8 cellular contexts compared by ENCODE assay signal in the genomic region with DNA sequence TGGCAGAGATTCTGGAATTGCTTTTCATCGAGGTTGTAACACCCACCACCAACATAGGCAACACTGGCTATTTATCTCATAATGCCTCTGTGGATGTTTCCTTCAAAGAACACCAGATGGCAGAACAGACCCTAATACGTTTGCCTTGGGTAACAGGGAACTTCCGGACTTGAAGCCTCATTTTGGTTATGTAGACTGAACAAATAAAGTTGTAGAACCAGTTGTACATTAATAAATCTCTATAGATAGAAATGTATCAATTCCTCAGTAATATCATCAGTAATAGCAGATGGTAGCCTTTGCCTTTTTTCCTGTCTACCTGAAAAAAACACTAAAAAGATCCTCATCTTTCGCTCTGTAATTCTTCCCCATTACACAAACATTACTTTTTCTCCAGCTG. TPM values are rescaled to one million over a fixed set of nuclear protein-coding genes. Genes with fewer than 3 reads are reported as not detected.
DNase-seq lines count a peak whose midpoint lies in the region; ATAC-seq and TF ChIP-seq lines count a peak whose summit lies in the region.

No MANE protein-coding gene starts in this region.

- no peak for DNase-seq in AG04449 (ENCODE audit: low read depth, low spot score)
- DNase-seq in GM10248 (ENCODE audit: extremely low spot score): peak; percentile 48
- DNase-seq in NAMALWA (ENCODE audit: low spot score): peak; percentile 84
- peak; percentile 77 for DNase-seq in SK-N-MC (ENCODE audit: low read depth, low spot score)
- DNase-seq in cardiac fibroblast (ENCODE audit: low read depth in 2 of 2): peak; percentile 89 to 90
- peak; percentile 78 for DNase-seq in kidney tubule cell (ENCODE audit: low spot score)
- DNase-seq in thoracic aorta (ENCODE audit: low spot score): no peak

- no peak for ATAC-seq in thoracic aorta (ENCODE audit: insufficient number of reproducible peaks, low FRiP score, low read depth)
- ATAC-seq in HG03442 (IDR thresholded peaks at IDR 0.05; ENCODE audit: unreplicated experiment): no peak

- no peak overlapping the region for H3K9ac ChIP-seq in SK-N-MC (ENCODE audit: insufficient read length)

- peak overlapping the region; percentile 43; the same call in 1 of the 2 replicates for H3K27ac ChIP-seq in SK-N-MC
- no peak overlapping the region for H3K27ac ChIP-seq in thoracic aorta

- H3K4me3 ChIP-seq in AG04449 (ENCODE audit: low read depth, low read length): no peak overlapping the region
- H3K4me3 ChIP-seq in SK-N-MC: peak overlapping the region; percentile 51
- H3K4me3 ChIP-seq in cardiac fibroblast (replicated peaks in 1 of 2; ENCODE audit: low read depth in 2 of 2, low read length in 2 of 2): no peak overlapping the region
- H3K4me3 ChIP-seq in thoracic aorta: no peak overlapping the region

- H3K36me3 ChIP-seq in SK-N-MC (ENCODE audit: insufficient read depth, low read length) (no peaks in the 10 kb centered on the region), thoracic aorta (no peaks in the 10 kb centered on the region)

- POLR2A ChIA-PET in AG04449 (lab: Yijun Ruan, JAX): no interaction called here
- POLR2A ChIA-PET in GM10248 (lab: Yijun Ruan, JAX): no interaction called here

- no peaks in the 10 kb centered on the region for H3K9me3 ChIP-seq in SK-N-MC (ENCODE audit: low read depth, low read length)
- no peaks in the 10 kb centered on the region for H3K9me3 ChIP-seq in thoracic aorta

- TF ChIP-seq CTCF in AG04449 (IDR thresholded peaks at IDR 0.05; ENCODE audit: insufficient read depth, low read length, missing control alignments) (peak; percentile 56), GM10248 (IDR thresholded peaks at IDR 0.05; ENCODE audit: control extremely low read depth, extremely low read depth, low read depth, missing control alignments) (peak; percentile 46), cardiac fibroblast (IDR thresholded peaks at IDR 0.05; ENCODE audit: low read depth, low read length) (peak; percentile 73), thoracic aorta (IDR thresholded peaks at IDR 0.05) (peak; percentile 62)

- H3K27me3 ChIP-seq in thoracic aorta (replicated peaks; ENCODE audit: insufficient read depth): no peaks in the 10 kb centered on the region

- CTCF ChIA-PET in AG04449 (lab: Yijun Ruan, JAX): interaction anchor here (0.7 to 5.0 kb wide), 39 partner anchors 10 to 449 kb away, joined by 3 to 40 read pairs (median 3); partner anchors contain the start of gene PRKCA
- CTCF ChIA-PET in GM10248 (lab: Yijun Ruan, JAX): interaction anchor here (0.7 to 1.6 kb wide), 8 partner anchors 10 to 336 kb away, joined by 3 to 10 read pairs (median 4); no protein-coding TSS in a partner anchor

- no peaks in the 10 kb centered on the region for H3K4me1 ChIP-seq in thoracic aorta (ENCODE audit: control insufficient read depth in 1 of 2, low read depth in 2 of 2)

RNA-seq across cellular contexts. Expression of gene APOH, which starts 25.9 kb away (rescaled TPM):
- not detected for total RNA-seq in thoracic aorta

RNA-seq across cellular contexts. Expression of gene PRKCA, which starts 47.3 kb away (rescaled TPM):
- 10 to 100 TPM in 1 of 2 donors, 1 to 10 TPM in 1; 9.1 to 11.6 TPM for total RNA-seq in thoracic aorta

Comparison
In these comparisons a context has a peak if more than half of its experiments do, and no peak if none do; other contexts are left out.
1. DNase-seq: peak in GM10248 (single experiment), NAMALWA (single experiment), SK-N-MC (single experiment), cardiac fibroblast (2 of 2) and kidney tubule cell (single experiment); none in AG04449 (single experiment) and thoracic aorta (single experiment).
2. Peak in every context shown above with its lines, with median percentiles within 50 percentile points of each other: CTCF ChIP-seq.